In genomic region chr7:135901585-135902540, GRCh38 we compare ENCODE assay signal across 2 cellular contexts.
TF ChIP-seq lines count a peak whose summit lies in the region.

No MANE protein-coding gene starts in this region.

TF ChIP-seq in GM23338, 12 proteins besides CTCF, POLR2A, EP300 and RAD21 (continued from another document):
- TF ChIP-seq REST (IDR thresholded peaks at IDR 0.05; ENCODE audit: unreplicated experiment) (no peak), ZNF331 (CRISPR knock-in tag; IDR thresholded peaks at IDR 0.05; ENCODE audit: low read depth) (no peak), ZNF114 (CRISPR knock-in tag; IDR thresholded peaks at IDR 0.05) (no peak), ETS1 (IDR thresholded peaks at IDR 0.05) (no peak), NANOG (IDR thresholded peaks at IDR 0.05; ENCODE audit: borderline replicate concordance) (no peak), ZNF462 (CRISPR knock-in tag; IDR thresholded peaks at IDR 0.05) (no peak), POLR2AphosphoS5 (IDR thresholded peaks at IDR 0.05; ENCODE audit: low read depth) (no peak), JUNB (IDR thresholded peaks at IDR 0.05; ENCODE audit: unreplicated experiment) (no peak)

TF ChIP-seq in H1, 55 proteins besides CTCF, POLR2A, EP300 and RAD21 (continued from another document):
- TF ChIP-seq ATF2 (IDR thresholded peaks at IDR 0.05; ENCODE audit: low read length) (no peak), E2F6 (IDR thresholded peaks at IDR 0.05) (no peak), HDAC6 (IDR thresholded peaks at IDR 0.05; ENCODE audit: low read depth, low read length) (no peak), KDM1A (IDR thresholded peaks at IDR 0.05; ENCODE audit: borderline replicate concordance, low read length) (no peak), TAF7 (optimal IDR thresholded peaks at IDR 0.05; ENCODE audit: borderline replicate concordance, low read depth, low read length) (no peak), FOSL1 (IDR thresholded peaks at IDR 0.05; ENCODE audit: insufficient read depth, low read depth, low read length) (no peak)
